22 cellular contexts compared by ENCODE assay signal in genomic region chr17:51060396-51060795, GRCh38.
"Had no signal": no experiment of that assay in that cellular context is flagged by ENCODE, and none has a peak within 500 bp of the region (broad histone marks: within the 10 kb centered on the region; RNA-seq: fewer than 3 reads in every experiment).

No MANE protein-coding gene starts in this region.

- H3K27ac Mint-ChIP-seq: dendritic cell treated with granulocyte-macrophage colony-stimulating factor and Interleukin-4, amounts not matched to agents 40 ng/mL and 50 ng/mL, for 4 days had no signal

- H3K27ac ChIP-seq: ascending aorta, cardiac muscle cell, foreskin keratinocyte, lower lobe of right lung, tibial nerve, vagina, WERI-Rb-1 had no signal

- H3K9me3 ChIP-seq: ascending aorta, lower lobe of right lung, tibial nerve, vagina had no signal

- H3K4me3 Mint-ChIP-seq: dendritic cell treated with granulocyte-macrophage colony-stimulating factor and Interleukin-4, amounts not matched to agents 40 ng/mL and 50 ng/mL, for 4 days; nephron had no signal

- H3K27me3 ChIP-seq: ascending aorta, cardiac muscle cell, foreskin keratinocyte, tibial nerve, vagina had no signal

- H3K4me3 ChIP-seq: ascending aorta, cardiac muscle cell, lower lobe of right lung, tibial nerve, vagina had no signal

- H3K27me3 Mint-ChIP-seq: dendritic cell treated with granulocyte-macrophage colony-stimulating factor and Interleukin-4, amounts not matched to agents 40 ng/mL and 50 ng/mL, for 4 days had no signal

- DNase-seq: activated CD4-positive, alpha-beta T cell treated with anti-CD3 and anti-CD28 coated beads for 1 hour; activated CD8-positive, alpha-beta memory T cell treated with anti-CD3 and anti-CD28 coated beads for 24 hours; activated CD8-positive, alpha-beta memory T cell treated with anti-CD3 and anti-CD28 coated beads, Interleukin-2, amount 50 U/mL, for 48 hours; activated effector memory CD4-positive, alpha-beta T cell treated with Interleukin-2 at 50 U/mL for 16 hours; activated naive CD4-positive, alpha-beta T cell treated with anti-CD3 and anti-CD28 coated beads, Interleukin-2, amount 50 U/mL, for 16 hours; activated T-cell treated with anti-CD3 and anti-CD28 coated beads, Interleukin-2, amount 50 U/mL, for 48 hours; effector memory CD4-positive, alpha-beta T cell; hippocampal formation; lower lobe of right lung; stimulated activated CD4-positive, alpha-beta T cell treated with anti-CD3 and anti-CD28 coated beads, Interleukin-12 subunit alpha, Interleukin-12 subunit beta, amount 100 ng/mL, for 4 hours; stimulated activated CD4-positive, alpha-beta T cell treated with anti-CD3 and anti-CD28 coated beads, Interleukin-1b, Interleukin-23, amount 100 ng/mL, for 48 hours; stimulated activated CD8-positive, alpha-beta memory T cell treated with anti-CD3 and anti-CD28 coated beads, Interleukin-4, amount 100 ng/mL, for 48 hours; stimulated activated naive CD8-positive, alpha-beta T cell treated with anti-CD3 and anti-CD28 coated beads, Interleukin-15, Interleukin-2, amounts not matched to agents 100 U/mL and 50 U/mL, for 24 hours; substantia nigra; WERI-Rb-1 had no signal

- H3K36me3 ChIP-seq: ascending aorta, cardiac muscle cell, lower lobe of right lung, tibial nerve, vagina, WERI-Rb-1 had no signal

- ATAC-seq: foreskin keratinocyte; lower lobe of right lung; stimulated activated naive CD8-positive, alpha-beta T cell treated with anti-CD3 and anti-CD28 coated beads, Interleukin-15, Interleukin-2, amounts not matched to agents 100 U/mL and 50 U/mL, for 24 hours had no signal

- H3K9me3 Mint-ChIP-seq: dendritic cell treated with granulocyte-macrophage colony-stimulating factor and Interleukin-4, amounts not matched to agents 40 ng/mL and 50 ng/mL, for 4 days; nephron had no signal
